ENCODE assay signal across 21 cellular contexts in genomic region chr1:7695181-7696117, GRCh38.
"Had no signal": no experiment of that assay in that cellular context is flagged by ENCODE, and none has a peak within 500 bp of the region (broad histone marks: within the 10 kb centered on the region; RNA-seq: fewer than 3 reads in every experiment).

No MANE protein-coding gene starts in this region.

- DNase-seq: activated CD4-positive, alpha-beta T cell treated with anti-CD3 and anti-CD28 coated beads for 48 hours; activated CD4-positive, alpha-beta T cell treated with anti-CD3 and anti-CD28 coated beads, Interleukin-2, amount 50 U/mL, for 4 hours; activated CD4-positive, CD25-positive, alpha-beta regulatory T cell treated with anti-CD3 and anti-CD28 coated beads, Interleukin-2, amount 50 U/mL, for 72 hours; activated CD8-positive, alpha-beta memory T cell treated with anti-CD3 and anti-CD28 coated beads, Interleukin-2, amount 50 U/mL, for 48 hours; activated CD8-positive, alpha-beta T cell treated with anti-CD3 and anti-CD28 coated beads, Interleukin-2, amount 10 ng/mL, durations not matched to agents 7 days and 5 days; activated effector memory CD4-positive, alpha-beta T cell treated with anti-CD3 and anti-CD28 coated beads, Interleukin-2, amount 50 U/mL, for 16 hours; activated naive CD4-positive, alpha-beta T cell treated with Interleukin-2 at 50 U/mL for 16 hours; activated T-cell treated with anti-CD3 and anti-CD28 coated beads, Interleukin-2, amount 50 U/mL, for 1 hour; brain microvascular endothelial cell; Kasumi-1; KBM-7; NCI-H146; NCI-H187 treated with DMSO at 0.1 percent for 48 hours; NCI-H2081 treated with DMSO at 0.1 percent for 48 hours; NCI-H446; Peyer's patch; SHP77 treated with DMSO at 0.1 percent for 48 hours; T-helper 17 cell; T-helper 9 cell had no signal

- H3K36me3 ChIP-seq: brain microvascular endothelial cell, cardiac muscle cell, Peyer's patch had no signal

- H3K27ac ChIP-seq: brain microvascular endothelial cell, cardiac muscle cell, Peyer's patch, RWPE1 had no signal

- H3K27me3 ChIP-seq: brain microvascular endothelial cell, cardiac muscle cell, Peyer's patch had no signal

- H3K9me3 ChIP-seq: Peyer's patch had no signal

- H3K4me3 ChIP-seq: cardiac muscle cell, Peyer's patch had no signal
